1 cellular context compared by ENCODE assay signal in the genomic region with DNA sequence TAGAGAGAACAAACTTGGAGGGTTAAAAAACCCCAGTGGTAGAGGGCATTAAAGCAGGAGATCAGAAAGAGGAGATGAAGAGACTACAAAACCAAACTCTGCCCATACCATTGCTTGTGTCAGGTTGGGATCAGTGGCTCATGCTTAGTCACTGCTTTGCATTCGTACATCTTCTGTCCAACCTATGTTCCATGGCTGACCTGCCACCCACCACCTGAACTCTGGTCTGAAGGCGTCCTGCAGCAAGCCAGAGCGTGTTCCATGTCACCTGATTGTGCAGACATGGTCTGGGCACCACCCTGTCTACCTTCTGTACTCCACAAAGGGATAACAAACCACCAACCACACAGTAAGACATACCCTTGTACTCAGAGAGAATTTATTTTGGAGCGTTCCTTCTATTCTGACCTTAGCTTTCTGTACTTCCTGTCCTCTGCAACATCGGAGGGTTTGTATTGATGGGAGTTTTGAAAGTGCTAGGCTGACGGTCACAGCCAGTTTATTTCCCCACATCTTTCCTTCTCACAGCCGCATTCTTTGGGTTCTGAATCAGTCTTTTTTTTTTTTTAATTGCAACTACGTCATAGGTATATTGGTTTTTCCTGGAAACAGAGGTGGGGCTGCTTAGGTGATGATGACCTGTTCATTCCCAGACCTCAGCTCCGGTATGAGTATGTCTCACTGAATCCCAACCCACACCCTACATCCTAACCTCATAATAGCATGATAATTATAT.
TF ChIP-seq lines count a peak whose summit lies in the region.

No MANE protein-coding gene starts in this region.

TF ChIP-seq in H1, 55 proteins besides CTCF, POLR2A, EP300 and RAD21:
- no peak for TF ChIP-seq CBX5 (IDR thresholded peaks at IDR 0.05; ENCODE audit: low read depth, low read length)
- no peak for TF ChIP-seq CBX8 (IDR thresholded peaks at IDR 0.05; ENCODE audit: borderline replicate concordance, low read depth, low read length)
- TF ChIP-seq, protein P1, sequence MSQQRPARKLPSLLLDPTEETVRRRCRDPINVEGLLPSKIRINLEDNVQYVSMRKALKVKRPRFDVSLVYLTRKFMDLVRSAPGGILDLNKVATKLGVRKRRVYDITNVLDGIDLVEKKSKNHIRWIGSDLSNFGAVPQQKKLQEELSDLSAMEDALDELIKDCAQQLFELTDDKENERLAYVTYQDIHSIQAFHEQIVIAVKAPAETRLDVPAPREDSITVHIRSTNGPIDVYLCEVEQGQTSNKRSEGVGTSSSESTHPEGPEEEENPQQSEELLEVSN (IDR thresholded peaks at IDR 0.05) = no peak
- no peak for TF ChIP-seq KDM1A (IDR thresholded peaks at IDR 0.05; ENCODE audit: borderline replicate concordance, low read length)
- no peak for TF ChIP-seq KDM5A (IDR thresholded peaks at IDR 0.05; ENCODE audit: low read length)
- TF ChIP-seq SP2 (IDR thresholded peaks at IDR 0.05; ENCODE audit: low read length) = no peak
- TF ChIP-seq BCL11A (IDR thresholded peaks at IDR 0.05; ENCODE audit: low read depth in 2 of 2, low read length in 2 of 2) = no peak
- no peak for TF ChIP-seq GABPA (IDR thresholded peaks at IDR 0.05; ENCODE audit: borderline replicate concordance, insufficient read depth, low read length)
- no peak for TF ChIP-seq JUND (IDR thresholded peaks at IDR 0.05; ENCODE audit: low read length)
- no peak for TF ChIP-seq CHD2 (IDR thresholded peaks at IDR 0.05; ENCODE audit: low read length)
- no peak for TF ChIP-seq SIRT6 (IDR thresholded peaks at IDR 0.05; ENCODE audit: low read length)
